In genomic region chr5:15263942-15264341, GRCh38 we compare ENCODE assay signal across 1 cellular context.
TF ChIP-seq lines count a peak whose summit lies in the region.

No MANE protein-coding gene starts in this region.

TF ChIP-seq in WTC11, 78 proteins besides CTCF, POLR2A, EP300 and RAD21 (continued from another document):
- TF ChIP-seq HMGXB4 (CRISPR knock-in tag; IDR thresholded peaks at IDR 0.05) (no peak), IRF1 (CRISPR knock-in tag; IDR thresholded peaks at IDR 0.05) (no peak), NFYB (CRISPR knock-in tag; conservative IDR thresholded peaks at IDR 0.05; ENCODE audit: low read depth) (no peak)
